Comparison of ENCODE assay signal across 2 cellular contexts in the genomic region with DNA sequence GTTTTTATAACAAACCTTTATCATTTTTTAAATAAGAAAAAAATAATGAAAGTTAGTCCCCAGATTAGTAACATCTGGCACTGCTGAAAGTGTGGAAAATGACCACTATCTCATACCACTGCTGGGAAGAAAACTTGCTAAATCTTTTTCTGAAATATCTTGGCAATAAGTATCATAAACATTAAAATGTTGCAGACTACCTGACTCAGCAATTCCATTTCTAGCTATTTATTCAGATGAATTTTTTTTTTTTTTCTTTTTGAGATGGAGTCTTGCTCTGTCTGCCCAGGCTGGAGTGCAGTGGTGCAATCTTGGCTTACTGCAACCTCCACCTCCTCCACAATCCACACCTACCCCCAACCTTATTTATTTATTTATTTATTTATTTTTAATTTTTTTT.
A peak's percentile ranks its signal among the peaks of the same experiment; 100 is the strongest.
TF ChIP-seq lines count a peak whose summit lies in the region.

No MANE protein-coding gene starts in this region.

TF ChIP-seq in HepG2, 621 proteins besides CTCF, POLR2A, EP300 and RAD21:
- TF ChIP-seq MAFF (IDR thresholded peaks at IDR 0.05; ENCODE audit: low read depth, low read length) (peak; percentile 88), ZNF773 (CRISPR knock-in tag; IDR thresholded peaks at IDR 0.05; ENCODE audit: borderline replicate concordance) (no peak), MAFK (conservative IDR thresholded peaks at IDR 0.05 in 1 of 2, IDR thresholded peaks at IDR 0.05 in 1 of 2; ENCODE audit: low read length in 2 of 2) (peak; percentile 87 to 95)
- TF ChIP-seq, protein P1, sequence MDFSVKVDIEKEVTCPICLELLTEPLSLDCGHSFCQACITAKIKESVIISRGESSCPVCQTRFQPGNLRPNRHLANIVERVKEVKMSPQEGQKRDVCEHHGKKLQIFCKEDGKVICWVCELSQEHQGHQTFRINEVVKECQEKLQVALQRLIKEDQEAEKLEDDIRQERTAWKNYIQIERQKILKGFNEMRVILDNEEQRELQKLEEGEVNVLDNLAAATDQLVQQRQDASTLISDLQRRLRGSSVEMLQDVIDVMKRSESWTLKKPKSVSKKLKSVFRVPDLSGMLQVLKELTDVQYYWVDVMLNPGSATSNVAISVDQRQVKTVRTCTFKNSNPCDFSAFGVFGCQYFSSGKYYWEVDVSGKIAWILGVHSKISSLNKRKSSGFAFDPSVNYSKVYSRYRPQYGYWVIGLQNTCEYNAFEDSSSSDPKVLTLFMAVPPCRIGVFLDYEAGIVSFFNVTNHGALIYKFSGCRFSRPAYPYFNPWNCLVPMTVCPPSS (IDR thresholded peaks at IDR 0.05): no peak

TF ChIP-seq in H1, 55 proteins besides CTCF, POLR2A, EP300 and RAD21:
- TF ChIP-seq MAFK (IDR thresholded peaks at IDR 0.05; ENCODE audit: low read depth, low read length): peak; percentile 51; the same call in 1 of the 2 replicates
- no peak for TF ChIP-seq TCF12 (IDR thresholded peaks at IDR 0.05; ENCODE audit: low read depth, low read length)
